Comparison of ENCODE assay signal across 8 cellular contexts in the genomic region with DNA sequence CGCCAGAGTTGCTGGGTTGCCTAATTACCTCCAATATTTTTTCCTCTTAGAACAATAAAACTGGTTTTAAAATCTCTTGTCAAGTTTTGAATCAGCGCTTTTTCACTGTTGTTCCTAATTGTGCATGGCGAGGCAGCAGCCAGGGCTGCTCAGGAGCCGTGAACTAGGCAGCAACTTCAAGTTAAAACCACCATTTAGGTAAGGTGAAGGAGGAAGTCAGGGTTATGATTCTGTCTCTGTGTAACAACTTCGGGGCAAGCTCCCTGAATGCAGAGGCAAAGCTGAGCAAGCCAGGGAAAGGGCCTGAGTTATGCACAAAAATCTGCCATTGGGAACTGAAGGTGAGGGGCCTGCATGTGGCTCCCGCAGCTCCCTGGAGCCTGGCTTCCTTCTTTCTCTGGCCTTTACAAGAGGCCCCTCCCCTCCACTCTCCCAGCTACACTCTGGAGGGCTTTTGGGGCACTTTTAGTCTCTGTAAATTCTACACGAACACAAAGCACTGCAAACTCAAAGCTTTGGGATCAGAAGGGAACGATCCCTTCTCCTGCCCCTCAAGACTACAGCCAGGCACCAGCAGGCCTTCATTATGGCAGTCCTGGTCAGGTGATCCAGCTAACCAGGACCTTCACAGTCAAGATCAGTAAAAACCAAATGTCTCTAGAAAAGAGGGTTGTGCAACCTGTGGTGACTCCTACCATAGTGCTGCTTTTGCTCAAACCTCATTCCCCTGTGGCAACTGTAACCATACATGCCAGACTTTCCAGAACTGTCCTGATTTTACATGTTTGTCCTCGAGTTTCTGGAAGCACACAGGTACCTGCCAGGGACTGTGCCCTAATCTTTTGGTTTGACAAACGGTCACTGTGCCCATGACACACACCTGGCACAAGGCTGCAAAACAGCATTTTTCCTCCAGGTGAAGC.
DNase-seq lines count a peak whose midpoint lies in the region; ATAC-seq, FAIRE-seq and TF ChIP-seq lines count a peak whose summit lies in the region.

No MANE protein-coding gene starts in this region.

- H3K9me3 Mint-ChIP-seq in activated naive CD4-positive, alpha-beta T cell treated with anti-CD3 and anti-CD28 coated beads, Interleukin-2, amount 10 ng/mL, durations not matched to agents 7 days and 5 days = no peaks in the 10 kb centered on the region

- H3K27ac ChIP-seq in lower lobe of right lung = peak overlapping the region; percentile 99

- peaks cover 70% of the 10 kb centered on the region for H3K4me1 Mint-ChIP-seq in activated naive CD4-positive, alpha-beta T cell treated with anti-CD3 and anti-CD28 coated beads, Interleukin-2, amount 10 ng/mL, durations not matched to agents 7 days and 5 days

- no peaks in the 10 kb centered on the region for H3K9me3 ChIP-seq in lower lobe of right lung

- peak overlapping the region; percentile 91 for H3K4me3 Mint-ChIP-seq in activated naive CD4-positive, alpha-beta T cell treated with anti-CD3 and anti-CD28 coated beads, Interleukin-2, amount 10 ng/mL, durations not matched to agents 7 days and 5 days

- FAIRE-seq in urothelium cell line (lab: Jason Lieb, UNC) = peak; percentile 69

- peak overlapping the region; percentile 74 for H3K4me3 ChIP-seq in lower lobe of right lung

- no peaks in the 10 kb centered on the region for H3K36me3 ChIP-seq in lower lobe of right lung

- no peak for TF ChIP-seq CTCF in lower lobe of right lung (IDR thresholded peaks at IDR 0.05)

- H3K36me3 Mint-ChIP-seq in activated naive CD4-positive, alpha-beta T cell treated with anti-CD3 and anti-CD28 coated beads, Interleukin-2, amount 10 ng/mL, durations not matched to agents 7 days and 5 days = peaks cover 26% of the 10 kb centered on the region

- peak; percentile 32 for DNase-seq in activated naive CD4-positive, alpha-beta T cell treated with anti-CD3 and anti-CD28 coated beads, Interleukin-2, amount 10 ng/mL, durations not matched to agents 7 days and 5 days
- no peak for DNase-seq in activated naive CD4-positive, alpha-beta T cell (lab: John Stamatoyannopoulos, UW)
- peak; percentile 42 for DNase-seq in astrocyte of the hippocampus (ENCODE audit: low read depth, low spot score)
- no peak for DNase-seq in lower lobe of right lung
- DNase-seq in urothelium cell line (ENCODE audit: low spot score) = no peak
- DNase-seq in NCI-H1436 (lab: John Stamatoyannopoulos, UW) = no peak

- no peaks in the 10 kb centered on the region for H3K27me3 Mint-ChIP-seq in activated naive CD4-positive, alpha-beta T cell treated with anti-CD3 and anti-CD28 coated beads, Interleukin-2, amount 10 ng/mL, durations not matched to agents 7 days and 5 days

- peaks cover 65% of the 10 kb centered on the region for H3K4me1 ChIP-seq in lower lobe of right lung

- ATAC-seq in lower lobe of right lung = peak; percentile 18 to 26
- no peak for ATAC-seq in HG03135 (IDR thresholded peaks at IDR 0.05; ENCODE audit: unreplicated experiment)
- no peak for ATAC-seq in GM21529 (IDR thresholded peaks at IDR 0.05; ENCODE audit: unreplicated experiment)

- H3K27ac Mint-ChIP-seq in activated naive CD4-positive, alpha-beta T cell treated with anti-CD3 and anti-CD28 coated beads, Interleukin-2, amount 10 ng/mL, durations not matched to agents 7 days and 5 days = peak overlapping the region; percentile 96

- CTCF ChIA-PET in activated naive CD4-positive, alpha-beta T cell treated with anti-CD3 and anti-CD28 coated beads, Interleukin-2, amount 10 ng/mL, durations not matched to agents 7 days and 5 days (lab: Charles Lee) = interaction anchor here (1.3 to 3.3 kb wide), 5 partner anchors 13 to 56 kb away, joined by 3 to 21 read pairs (median 10); no protein-coding TSS in a partner anchor

- intact Hi-C loops in lower lobe of right lung (cut with DNase I) = no loop called here

- H3K27me3 ChIP-seq in lower lobe of right lung (ENCODE audit: low read depth) = no peaks in the 10 kb centered on the region

Comparison
In these comparisons a context has a peak if more than half of its experiments do, and no peak if none do; other contexts are left out.
1. DNase-seq: peak in activated naive CD4-positive, alpha-beta T cell treated with anti-CD3 and anti-CD28 coated beads, Interleukin-2, amount 10 ng/mL, durations not matched to agents 7 days and 5 days (single experiment) and astrocyte of the hippocampus (single experiment); none in activated naive CD4-positive, alpha-beta T cell (0 of 4), lower lobe of right lung (single experiment), urothelium cell line (single experiment) and NCI-H1436 (single experiment).
2. ATAC-seq: peak in lower lobe of right lung (2 of 2); none in HG03135 (single experiment) and GM21529 (single experiment).